ENCODE assay signal across 15 cellular contexts in genomic region chr11:128174465-128175101, GRCh38.
A peak's percentile ranks its signal among the peaks of the same experiment; 100 is the strongest.
DNase-seq lines count a peak whose midpoint lies in the region; ATAC-seq and TF ChIP-seq lines count a peak whose summit lies in the region.
"Had no signal": no experiment of that assay in that cellular context is flagged by ENCODE, and none has a peak within 500 bp of the region (broad histone marks: within the 10 kb centered on the region; RNA-seq: fewer than 3 reads in every experiment).

No MANE protein-coding gene starts in this region.

- DNase-seq in activated naive CD8-positive, alpha-beta T cell treated with anti-CD3 and anti-CD28 coated beads for 36 hours: no peak
- DNase-seq in SJSA1 (ENCODE audit: low read depth in 1 of 2, low spot score in 2 of 2): peak; percentile 51 to 67
- DNase-seq in fibroblast of peridontal ligament (ENCODE audit: extremely low read depth): peak; percentile 53
- no peak for DNase-seq in smooth muscle cell (lab: John Stamatoyannopoulos, UW; ENCODE audit: unreplicated experiment)
- no peak for DNase-seq in Right ventricle myocardium superior
- no peak for DNase-seq in lower lobe of right lung
- DNase-seq: activated CD8-positive, alpha-beta memory T cell treated with anti-CD3 and anti-CD28 coated beads, Interleukin-2, amount 10 ng/mL, durations not matched to agents 7 days and 5 days; amygdala; kidney; NCI-H748 treated with DMSO at 0.1 percent for 48 hours had no signal

- no peak for ATAC-seq in Right ventricle myocardium superior (ENCODE audit: poor library complexity)
- ATAC-seq in GM18498 (IDR thresholded peaks at IDR 0.05; ENCODE audit: unreplicated experiment): no peak
- ATAC-seq in lower lobe of right lung: no peak
- ATAC-seq: activated CD8-positive, alpha-beta memory T cell treated with anti-CD3 and anti-CD28 coated beads, Interleukin-2, amount 10 ng/mL, durations not matched to agents 7 days and 5 days; stimulated activated effector memory CD8-positive, alpha-beta T cell treated with anti-CD3 and anti-CD28 coated beads, Interleukin-12 subunit alpha, Interleukin-12 subunit beta, amount 100 ng/mL, for 72 hours had no signal

- H2AFZ ChIP-seq in smooth muscle cell (ENCODE audit: low read depth): peak overlapping the region; percentile 49

- H3K4me1 ChIP-seq in SJSA1 (replicated peaks): peaks cover 25% of the 10 kb centered on the region
- no peaks in the 10 kb centered on the region for H3K4me1 ChIP-seq in smooth muscle cell (ENCODE audit: low read depth)
- peaks cover 6% of the 10 kb centered on the region for H3K4me1 ChIP-seq in lower lobe of right lung
- H3K4me1 ChIP-seq: HAP-1 had no signal

- no peaks in the 10 kb centered on the region for H3K9me3 ChIP-seq in SJSA1 (replicated peaks)
- H3K9me3 ChIP-seq in smooth muscle cell (replicated peaks; ENCODE audit: low read depth): no peaks in the 10 kb centered on the region
- no peaks in the 10 kb centered on the region for H3K9me3 ChIP-seq in lower lobe of right lung
- H3K9me3 ChIP-seq: BLaER1, HAP-1 had no signal

- peak overlapping the region; percentile 13 for H3K9ac ChIP-seq in smooth muscle cell (ENCODE audit: low read depth)
- H3K9ac ChIP-seq: BLaER1 had no signal

- H3K4me1 Mint-ChIP-seq in activated naive CD8-positive, alpha-beta T cell (ENCODE audit: low read depth): peaks cover 4% of the 10 kb centered on the region
- H3K4me1 Mint-ChIP-seq in activated naive CD8-positive, alpha-beta T cell treated with anti-CD3 and anti-CD28 coated beads for 36 hours: peaks cover 3% of the 10 kb centered on the region

- H3F3A ChIP-seq in smooth muscle cell (ENCODE audit: low read depth): no peaks in the 10 kb centered on the region

- 23% methylated on average over 7 of the region's 7 CpGs for WGBS in smooth muscle cell (ENCODE audit: low lambda C conversion rate)

- no peak overlapping the region for H3K4me3 Mint-ChIP-seq in activated naive CD8-positive, alpha-beta T cell
- no peak overlapping the region for H3K4me3 Mint-ChIP-seq in activated naive CD8-positive, alpha-beta T cell treated with anti-CD3 and anti-CD28 coated beads for 36 hours
- H3K4me3 Mint-ChIP-seq: activated CD8-positive, alpha-beta memory T cell treated with anti-CD3 and anti-CD28 coated beads, Interleukin-2, amount 10 ng/mL, durations not matched to agents 7 days and 5 days; stimulated activated effector memory CD8-positive, alpha-beta T cell treated with anti-CD3 and anti-CD28 coated beads, Interleukin-12 subunit alpha, Interleukin-12 subunit beta, amount 100 ng/mL, for 72 hours had no signal

- H3K27ac Mint-ChIP-seq in activated naive CD8-positive, alpha-beta T cell: peak overlapping the region; percentile 67
- no peak overlapping the region for H3K27ac Mint-ChIP-seq in activated naive CD8-positive, alpha-beta T cell treated with anti-CD3 and anti-CD28 coated beads for 36 hours
- H3K27ac Mint-ChIP-seq: activated CD8-positive, alpha-beta memory T cell treated with anti-CD3 and anti-CD28 coated beads, Interleukin-2, amount 10 ng/mL, durations not matched to agents 7 days and 5 days; stimulated activated effector memory CD8-positive, alpha-beta T cell treated with anti-CD3 and anti-CD28 coated beads, Interleukin-12 subunit alpha, Interleukin-12 subunit beta, amount 100 ng/mL, for 72 hours had no signal

- H3K36me3 Mint-ChIP-seq in activated naive CD8-positive, alpha-beta T cell: no peaks in the 10 kb centered on the region
- H3K36me3 Mint-ChIP-seq in activated naive CD8-positive, alpha-beta T cell treated with anti-CD3 and anti-CD28 coated beads for 36 hours: no peaks in the 10 kb centered on the region
- H3K36me3 Mint-ChIP-seq: activated CD8-positive, alpha-beta memory T cell treated with anti-CD3 and anti-CD28 coated beads, Interleukin-2, amount 10 ng/mL, durations not matched to agents 7 days and 5 days; stimulated activated effector memory CD8-positive, alpha-beta T cell treated with anti-CD3 and anti-CD28 coated beads, Interleukin-12 subunit alpha, Interleukin-12 subunit beta, amount 100 ng/mL, for 72 hours had no signal

- peak overlapping the region; percentile 37 for H3K4me2 ChIP-seq in smooth muscle cell
- H3K4me2 ChIP-seq: BLaER1 had no signal

- intact Hi-C loops in Right ventricle myocardium superior (cut with DNase I): loop anchor here (5.0 kb wide), 2 partner anchors 118 to 658 kb away; no protein-coding TSS in a partner anchor
- intact Hi-C loops in lower lobe of right lung (cut with DNase I): no loop called here

- no peaks in the 10 kb centered on the region for H3K27me3 Mint-ChIP-seq in activated naive CD8-positive, alpha-beta T cell
- no peaks in the 10 kb centered on the region for H3K27me3 Mint-ChIP-seq in activated naive CD8-positive, alpha-beta T cell treated with anti-CD3 and anti-CD28 coated beads for 36 hours
- H3K27me3 Mint-ChIP-seq: activated CD8-positive, alpha-beta memory T cell treated with anti-CD3 and anti-CD28 coated beads, Interleukin-2, amount 10 ng/mL, durations not matched to agents 7 days and 5 days had no signal

- H3K27ac ChIP-seq in SJSA1 (peak overlapping the region; percentile 68), smooth muscle cell (ENCODE audit: low read depth) (peak overlapping the region; percentile 48), lower lobe of right lung (no peak overlapping the region)
- H3K27ac ChIP-seq: BLaER1 had no signal

- H3K36me3 ChIP-seq in SJSA1 (no peaks in the 10 kb centered on the region), smooth muscle cell (ENCODE audit: low read depth) (no peaks in the 10 kb centered on the region), lower lobe of right lung (no peaks in the 10 kb centered on the region)
- H3K36me3 ChIP-seq: BLaER1, HAP-1 had no signal

- TF ChIP-seq CTCF in smooth muscle cell (IDR thresholded peaks at IDR 0.05; ENCODE audit: borderline replicate concordance, insufficient read depth, poor library complexity, severe bottlenecking): no peak
- no peak for TF ChIP-seq CTCF in lower lobe of right lung (IDR thresholded peaks at IDR 0.05)

- no peaks in the 10 kb centered on the region for H4K20me1 ChIP-seq in smooth muscle cell (ENCODE audit: low read depth)
- H4K20me1 ChIP-seq: BLaER1 had no signal

- H3K27me3 ChIP-seq in SJSA1 (replicated peaks) (no peaks in the 10 kb centered on the region), smooth muscle cell (ENCODE audit: low read depth) (no peaks in the 10 kb centered on the region), lower lobe of right lung (ENCODE audit: low read depth) (no peaks in the 10 kb centered on the region)
- H3K27me3 ChIP-seq: BLaER1 had no signal

- H3K4me3 ChIP-seq in SJSA1 (no peak overlapping the region), smooth muscle cell (no peak overlapping the region), lower lobe of right lung (no peak overlapping the region)
- H3K4me3 ChIP-seq: BLaER1, HAP-1 had no signal

- no peaks in the 10 kb centered on the region for H3K9me3 Mint-ChIP-seq in activated naive CD8-positive, alpha-beta T cell (ENCODE audit: low read depth)
- H3K9me3 Mint-ChIP-seq in activated naive CD8-positive, alpha-beta T cell treated with anti-CD3 and anti-CD28 coated beads for 36 hours: no peaks in the 10 kb centered on the region
- H3K9me3 Mint-ChIP-seq: stimulated activated effector memory CD8-positive, alpha-beta T cell treated with anti-CD3 and anti-CD28 coated beads, Interleukin-12 subunit alpha, Interleukin-12 subunit beta, amount 100 ng/mL, for 72 hours had no signal

- H3K79me2 ChIP-seq in smooth muscle cell (ENCODE audit: low read depth): no peaks in the 10 kb centered on the region

Comparison
In these comparisons a context has a peak if more than half of its experiments do, and no peak if none do; other contexts are left out.
1. DNase-seq: peak in SJSA1 (2 of 2) and fibroblast of peridontal ligament (single experiment); none in activated naive CD8-positive, alpha-beta T cell treated with anti-CD3 and anti-CD28 coated beads for 36 hours (single experiment), smooth muscle cell (single experiment), Right ventricle myocardium superior (single experiment) and lower lobe of right lung (single experiment).